In the genomic region with DNA sequence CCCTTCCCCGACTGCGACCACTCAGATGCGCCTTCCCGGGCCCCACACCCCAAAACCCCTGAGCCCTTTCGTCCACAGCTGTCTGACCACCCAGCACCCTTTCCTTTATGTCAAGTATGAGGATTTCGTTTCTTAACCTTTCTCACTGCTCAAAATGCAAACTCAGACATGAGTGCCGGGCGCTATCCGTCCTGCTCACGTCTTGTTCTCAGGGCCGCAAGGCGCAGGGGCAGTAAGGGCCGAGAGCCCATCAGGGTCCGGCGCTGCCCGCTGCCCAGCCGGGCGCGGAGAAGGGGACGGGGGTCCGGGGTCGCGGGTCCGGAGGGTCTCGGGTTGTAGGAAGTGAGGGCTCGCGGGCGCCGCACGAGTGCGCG, we compare ENCODE assay signal across 8 cellular contexts. TPM values are rescaled to one million over a fixed set of nuclear protein-coding genes. Genes with fewer than 3 reads are reported as not detected.
DNase-seq lines count a peak whose midpoint lies in the region; ATAC-seq and TF ChIP-seq lines count a peak whose summit lies in the region.

No MANE protein-coding gene starts in this region.

- peak overlapping the region; percentile 96 to 100 (median 99) for H3K9ac ChIP-seq in BLaER1 treated with 17β-estradiol and CSF1 and Interleukin-3, amounts not matched to agents 10 nM and 100 nM
- H3K9ac ChIP-seq in iPS-18a (ENCODE audit: low read length) (peak overlapping the region; percentile 92), stomach smooth muscle (ENCODE audit: low read length in 2 of 2) (peak overlapping the region; percentile 81 to 97)

- no peak for TF ChIP-seq CTCF in activated CD8-positive, alpha-beta T cell treated with anti-CD3 and anti-CD28 coated beads for 36 hours (IDR thresholded peaks at IDR 0.05)

- H3K4me3 Mint-ChIP-seq in activated CD8-positive, alpha-beta T cell treated with anti-CD3 and anti-CD28 coated beads for 36 hours, result peak overlapping the region; percentile 89

- no peak for DNase-seq in activated CD8-positive, alpha-beta T cell treated with anti-CD3 and anti-CD28 coated beads for 36 hours
- no peak for DNase-seq in foreskin melanocyte

- H3K4me1 Mint-ChIP-seq in activated CD8-positive, alpha-beta T cell treated with anti-CD3 and anti-CD28 coated beads for 36 hours (ENCODE audit: low read depth), result peaks cover 34% of the 10 kb centered on the region

- ATAC-seq in HG02571 (IDR thresholded peaks at IDR 0.05; ENCODE audit: unreplicated experiment), result peak; percentile 32
- ATAC-seq in activated CD8-positive, alpha-beta T cell treated with anti-CD3 and anti-CD28 coated beads for 36 hours, result peak; percentile 5
- ATAC-seq in GM18870 (IDR thresholded peaks at IDR 0.05; ENCODE audit: unreplicated experiment), result no peak
- no peak for ATAC-seq in GM21717 (IDR thresholded peaks at IDR 0.05; ENCODE audit: unreplicated experiment)

- intact Hi-C loops in activated CD8-positive, alpha-beta T cell treated with anti-CD3 and anti-CD28 coated beads for 36 hours (cut with micrococcal nuclease), result loop anchor here (10.0 kb wide), 1 partner anchor 121 kb away; no protein-coding TSS in a partner anchor

- H3K36me3 ChIP-seq in BLaER1 treated with 17β-estradiol and CSF1 and Interleukin-3, amounts not matched to agents 10 nM and 100 nM, result peaks cover 34 to 64% (median 53%) of the 10 kb centered on the region in 11 experiments
- H3K36me3 ChIP-seq in iPS-18a (ENCODE audit: control insufficient read depth, low read depth, low read length) (peaks cover 27% of the 10 kb centered on the region), stomach smooth muscle (ENCODE audit: control insufficient read depth in 2 of 2, insufficient read depth in 2 of 2, low read length in 2 of 2) (peaks cover 4 to 8% of the 10 kb centered on the region in 2 donors)

- peak overlapping the region; percentile 72 to 95 (median 88) for H3K4me2 ChIP-seq in BLaER1 treated with 17β-estradiol and CSF1 and Interleukin-3, amounts not matched to agents 10 nM and 100 nM

- peak overlapping the region; percentile 96 to 100 (median 99) for H3K27ac ChIP-seq in BLaER1 treated with 17β-estradiol and CSF1 and Interleukin-3, amounts not matched to agents 10 nM and 100 nM
- H3K27ac ChIP-seq in iPS-18a (ENCODE audit: low read length) (peak overlapping the region; percentile 8), stomach smooth muscle (ENCODE audit: low read length) (peak overlapping the region; percentile 86)

- peaks cover 69% of the 10 kb centered on the region for H3K36me3 Mint-ChIP-seq in activated CD8-positive, alpha-beta T cell treated with anti-CD3 and anti-CD28 coated beads for 36 hours (ENCODE audit: low read depth)

- H3K4me3 ChIP-seq in BLaER1 treated with 17β-estradiol and CSF1 and Interleukin-3, amounts not matched to agents 10 nM and 100 nM, result peak overlapping the region; percentile 80 to 99 (median 94)
- H3K4me3 ChIP-seq in iPS-18a (ENCODE audit: low read length), result peak overlapping the region; percentile 90
- H3K4me3 ChIP-seq in stomach smooth muscle (ENCODE audit: low read length in 2 of 2), result peak overlapping the region; percentile 95 to 98

- H3K27me3 ChIP-seq in BLaER1 treated with 17β-estradiol and CSF1 and Interleukin-3, amounts not matched to agents 10 nM and 100 nM, result no peaks in the 10 kb centered on the region
- no peaks in the 10 kb centered on the region for H3K27me3 ChIP-seq in iPS-18a (ENCODE audit: control insufficient read depth, insufficient read depth, low read length)
- no peaks in the 10 kb centered on the region for H3K27me3 ChIP-seq in stomach smooth muscle (ENCODE audit: control insufficient read depth in 1 of 2, insufficient read depth in 2 of 2, low read length in 2 of 2)

- H3K4me1 ChIP-seq in BLaER1 treated with 17β-estradiol and CSF1 and Interleukin-3, amounts not matched to agents 10 nM and 100 nM, result peaks cover 17 to 48% (median 22%) of the 10 kb centered on the region in 10 experiments
- H3K4me1 ChIP-seq in iPS-18a (ENCODE audit: control insufficient read depth, low read depth, low read length) (peaks cover 5% of the 10 kb centered on the region), stomach smooth muscle (ENCODE audit: control insufficient read depth, insufficient read depth, low read length) (peaks cover 10% of the 10 kb centered on the region)

- H3K27ac Mint-ChIP-seq in activated CD8-positive, alpha-beta T cell treated with anti-CD3 and anti-CD28 coated beads for 36 hours, result peak overlapping the region; percentile 98

- POLR2A ChIA-PET in activated CD8-positive, alpha-beta T cell treated with anti-CD3 and anti-CD28 coated beads for 36 hours (lab: Charles Lee), result interaction anchor here (0.8 to 1.8 kb wide), 11 partner anchors 13 to 345 kb away, joined by 3 to 5 read pairs (median 3); no protein-coding TSS in a partner anchor

- H3K27me3 Mint-ChIP-seq in activated CD8-positive, alpha-beta T cell treated with anti-CD3 and anti-CD28 coated beads for 36 hours, result no peaks in the 10 kb centered on the region

- peaks cover 7 to 37% (median 27%) of the 10 kb centered on the region in 11 experiments for H3K9me3 ChIP-seq in BLaER1 treated with 17β-estradiol and CSF1 and Interleukin-3, amounts not matched to agents 10 nM and 100 nM (replicated peaks in 1 of 11)
- H3K9me3 ChIP-seq in iPS-18a (ENCODE audit: control insufficient read depth, low read depth, low read length), result peaks cover 32% of the 10 kb centered on the region
- H3K9me3 ChIP-seq in stomach smooth muscle (ENCODE audit: control insufficient read depth in 2 of 2, low read length in 2 of 2), result no peaks in the 10 kb centered on the region

- peaks cover 7% of the 10 kb centered on the region for H3K9me3 Mint-ChIP-seq in activated CD8-positive, alpha-beta T cell treated with anti-CD3 and anti-CD28 coated beads for 36 hours

- CTCF ChIA-PET in activated CD8-positive, alpha-beta T cell treated with anti-CD3 and anti-CD28 coated beads for 36 hours (lab: Charles Lee), result interaction anchor here (1.0 to 1.5 kb wide), 3 partner anchors 20 to 124 kb away, joined by 3 to 5 read pairs (median 4); no protein-coding TSS in a partner anchor

- H4K20me1 ChIP-seq in BLaER1 treated with 17β-estradiol and CSF1 and Interleukin-3, amounts not matched to agents 10 nM and 100 nM, result peaks cover 0 to 34% (median 21%) of the 10 kb centered on the region in 11 experiments; a peak in 12 of 22 replicates

RNA-seq across cellular contexts. Expression of a gene that starts 0.7 kb away (rescaled TPM):
- total RNA-seq in activated CD8-positive, alpha-beta T cell treated with anti-CD3 and anti-CD28 coated beads for 36 hours, result 10 to 100 TPM; 73.7 to 84.8 TPM

Comparison
In these comparisons a context has a peak if more than half of its experiments do, and no peak if none do; other contexts are left out.
1. H3K27ac ChIP-seq: peak in every context shown above with its lines; median percentile 99 in BLaER1 treated with 17β-estradiol and CSF1 and Interleukin-3, amounts not matched to agents 10 nM and 100 nM; 86 in stomach smooth muscle; 8 in iPS-18a.
2. ATAC-seq: peak in HG02571 (single experiment) and activated CD8-positive, alpha-beta T cell treated with anti-CD3 and anti-CD28 coated beads for 36 hours (single experiment); none in GM18870 (single experiment) and GM21717 (single experiment).
3. Peak in every context shown above with its lines, with median percentiles within 50 percentile points of each other: H3K4me3 ChIP-seq and H3K9ac ChIP-seq.